In the genomic region with DNA sequence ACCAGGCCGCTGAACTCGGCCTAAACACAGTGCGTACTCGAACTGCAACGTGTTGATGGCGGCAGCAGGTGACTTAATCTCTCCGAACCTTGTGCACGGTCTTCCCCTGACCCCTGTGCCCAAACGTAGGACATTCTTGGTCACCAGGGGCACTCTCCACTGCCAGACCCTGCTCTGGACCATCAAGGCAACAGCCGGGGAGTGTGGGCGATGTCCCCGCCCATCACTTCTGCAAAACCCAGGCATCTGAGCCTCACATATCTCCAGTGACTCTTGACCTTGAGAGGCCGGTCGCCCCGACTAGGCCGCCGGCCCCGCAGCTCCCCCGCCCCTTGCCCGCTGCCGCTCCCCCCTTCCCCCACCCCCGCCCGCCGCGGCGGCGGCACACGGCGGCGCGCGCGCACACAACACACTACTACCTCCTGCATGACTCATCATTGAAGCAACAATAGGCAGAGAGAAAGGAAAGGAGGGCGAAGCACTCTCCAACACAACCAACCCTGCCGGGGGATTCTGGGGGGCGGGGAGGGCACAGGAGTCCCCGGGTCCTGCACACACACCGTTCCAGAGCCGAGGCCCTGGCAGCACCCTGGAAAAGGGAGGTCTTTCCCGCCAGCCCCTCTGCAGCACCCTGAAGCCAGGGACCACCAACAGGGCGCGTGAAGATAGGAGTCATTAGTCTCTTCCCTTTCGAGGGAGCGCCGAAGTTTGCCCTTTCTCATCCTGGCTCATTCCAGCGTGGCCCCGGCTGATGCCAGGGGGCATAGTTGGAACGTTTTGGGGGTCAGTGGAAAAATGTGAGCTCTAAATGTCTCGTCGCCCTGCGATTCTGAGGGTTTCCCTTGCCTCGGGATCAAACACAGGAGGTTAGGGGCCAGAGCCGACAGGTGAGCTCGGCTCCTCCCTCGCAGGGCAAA, we compare ENCODE assay signal across 8 cellular contexts. TPM values are rescaled to one million over a fixed set of nuclear protein-coding genes. Genes with fewer than 3 reads are reported as not detected.
A peak's percentile ranks its signal among the peaks of the same experiment; 100 is the strongest.
DNase-seq lines count a peak whose midpoint lies in the region; ATAC-seq and TF ChIP-seq lines count a peak whose summit lies in the region.

No MANE protein-coding gene starts in this region.

- peak overlapping the region; percentile 75 to 100 (median 96) for H3K4me3 ChIP-seq in esophagus muscularis mucosa
- H3K4me3 ChIP-seq in naive thymus-derived CD4-positive, alpha-beta T cell (ENCODE audit: low read length), result peak overlapping the region; percentile 94
- H3K4me3 ChIP-seq in thyroid gland (replicated peaks in 1 of 3), result peak overlapping the region; percentile 13 to 95 (median 35)

- POLR2A ChIA-PET in naive thymus-derived CD4-positive, alpha-beta T cell (lab: Charles Lee), result interaction anchor here (0.6 to 5.8 kb wide), 10 partner anchors 9 to 567 kb away, joined by 3 to 82 read pairs (median 4); a partner anchor contains a TSS

- no peaks in the 10 kb centered on the region for H3K27me3 ChIP-seq in esophagus muscularis mucosa
- no peaks in the 10 kb centered on the region for H3K27me3 ChIP-seq in naive thymus-derived CD4-positive, alpha-beta T cell (ENCODE audit: control insufficient read depth in 2 of 2, insufficient read depth in 2 of 2, low read length in 2 of 2)
- H3K27me3 ChIP-seq in thyroid gland, result no peaks in the 10 kb centered on the region

- no peak for TF ChIP-seq EP300 in esophagus muscularis mucosa (IDR thresholded peaks at IDR 0.05)

- peaks cover 48% of the 10 kb centered on the region for H3K4me1 Mint-ChIP-seq in activated T-helper 1 cell treated with anti-CD3 and anti-CD28 coated beads, Interleukin-12 subunit alpha, Interleukin-12 subunit beta, Interleukin-2, Interleukin-4 antibody, amounts not matched to agents 30 ng/mL and 10 ng/mL and 1 ng/mL, durations not matched to agents 14 hours and 24 hours and 36 hours (ENCODE audit: low read depth)
- H3K4me1 Mint-ChIP-seq in naive thymus-derived CD4-positive, alpha-beta T cell, result peaks cover 37 to 66% (median 48%) of the 10 kb centered on the region in 7 donors

- DNase-seq in SIG-M5 treated with dmso at 0.1 percent for 504 hours (lab: John Stamatoyannopoulos, UW; ENCODE audit: unreplicated experiment), result peak; percentile 79
- no peak for DNase-seq in SIG-M5 (lab: John Stamatoyannopoulos, UW)
- DNase-seq in OCI-M1 (lab: John Stamatoyannopoulos, UW), result peak; percentile 78
- DNase-seq in activated T-helper 1 cell treated with anti-CD3 and anti-CD28 coated beads, Interleukin-12 subunit alpha, Interleukin-12 subunit beta, Interleukin-2, Interleukin-4 antibody, amounts not matched to agents 30 ng/mL and 10 ng/mL and 1 ng/mL, durations not matched to agents 14 hours and 24 hours and 36 hours (ENCODE audit: low spot score), result peak; percentile 58
- DNase-seq in esophagus muscularis mucosa (ENCODE audit: extremely low spot score), result no peak
- peak in 8 of 9 donors; percentile 36 to 79 (median 49) for DNase-seq in naive thymus-derived CD4-positive, alpha-beta T cell
- peak; percentile 64 to 67 for DNase-seq in thyroid gland

- TF ChIP-seq POLR2A in esophagus muscularis mucosa (IDR thresholded peaks at IDR 0.05; ENCODE audit: low read depth) (no peak), thyroid gland (IDR thresholded peaks at IDR 0.05) (no peak)

- no peak for TF ChIP-seq CTCF in esophagus muscularis mucosa (IDR thresholded peaks at IDR 0.05)
- no peak for TF ChIP-seq CTCF in thyroid gland (IDR thresholded peaks at IDR 0.05)

- no peaks in the 10 kb centered on the region for H3K9me3 Mint-ChIP-seq in activated T-helper 1 cell treated with anti-CD3 and anti-CD28 coated beads, Interleukin-12 subunit alpha, Interleukin-12 subunit beta, Interleukin-2, Interleukin-4 antibody, amounts not matched to agents 30 ng/mL and 10 ng/mL and 1 ng/mL, durations not matched to agents 14 hours and 24 hours and 36 hours
- H3K9me3 Mint-ChIP-seq in naive thymus-derived CD4-positive, alpha-beta T cell, result peaks cover 0 to 12% (median 0%) of the 10 kb centered on the region in 11 donors

- intact Hi-C loops in activated T-helper 1 cell treated with anti-CD3 and anti-CD28 coated beads, Interleukin-12 subunit alpha, Interleukin-12 subunit beta, Interleukin-2, Interleukin-4 antibody, amounts not matched to agents 30 ng/mL and 10 ng/mL and 1 ng/mL, durations not matched to agents 14 hours and 24 hours and 36 hours (cut with micrococcal nuclease), result no loop called here
- intact Hi-C loops in esophagus muscularis mucosa (cut with DNase I) (no loop called here), thyroid gland (cut with DNase I) (no loop called here)
- intact Hi-C loops in naive thymus-derived CD4-positive, alpha-beta T cell (cut with micrococcal nuclease), result loop anchor here in 1 of 2 donors (1.0 kb wide), 1 partner anchor 96 kb away; a partner anchor contains a TSS

- no peaks in the 10 kb centered on the region for H3K27me3 Mint-ChIP-seq in activated T-helper 1 cell treated with anti-CD3 and anti-CD28 coated beads, Interleukin-12 subunit alpha, Interleukin-12 subunit beta, Interleukin-2, Interleukin-4 antibody, amounts not matched to agents 30 ng/mL and 10 ng/mL and 1 ng/mL, durations not matched to agents 14 hours and 24 hours and 36 hours (ENCODE audit: insufficient read depth)
- no peaks in the 10 kb centered on the region for H3K27me3 Mint-ChIP-seq in naive thymus-derived CD4-positive, alpha-beta T cell

- H3K4me1 ChIP-seq in esophagus muscularis mucosa, result peaks cover 67 to 76% (median 71%) of the 10 kb centered on the region in 4 donors
- H3K4me1 ChIP-seq in naive thymus-derived CD4-positive, alpha-beta T cell (ENCODE audit: control insufficient read depth in 2 of 2, insufficient read depth in 2 of 2, low read length in 2 of 2), result peaks cover 9 to 51% of the 10 kb centered on the region in 2 donors
- peaks cover 52 to 64% of the 10 kb centered on the region in 2 donors for H3K4me1 ChIP-seq in thyroid gland

- CTCF ChIA-PET in naive thymus-derived CD4-positive, alpha-beta T cell (lab: Charles Lee), result interaction anchor here (0.6 to 1.7 kb wide), 3 partner anchors 16 to 222 kb away, joined by 4 to 5 read pairs (median 4); no protein-coding TSS in a partner anchor

- peaks cover 0 to 4% (median 0%) of the 10 kb centered on the region in 4 donors for H3K36me3 ChIP-seq in esophagus muscularis mucosa
- H3K36me3 ChIP-seq in naive thymus-derived CD4-positive, alpha-beta T cell (ENCODE audit: control insufficient read depth in 2 of 3, insufficient read depth in 3 of 3, low read length in 3 of 3), result peaks cover 0 to 8% (median 0%) of the 10 kb centered on the region in 3 experiments
- H3K36me3 ChIP-seq in thyroid gland, result no peaks in the 10 kb centered on the region

- H3K9me3 ChIP-seq in esophagus muscularis mucosa, result no peaks in the 10 kb centered on the region
- no peaks in the 10 kb centered on the region for H3K9me3 ChIP-seq in naive thymus-derived CD4-positive, alpha-beta T cell (ENCODE audit: control insufficient read depth in 2 of 3, low read length in 3 of 3)
- H3K9me3 ChIP-seq in thyroid gland, result no peaks in the 10 kb centered on the region

- no peak for ATAC-seq in naive thymus-derived CD4-positive, alpha-beta T cell
- ATAC-seq in HG03442 (IDR thresholded peaks at IDR 0.05; ENCODE audit: unreplicated experiment), result no peak

- H3K36me3 Mint-ChIP-seq in activated T-helper 1 cell treated with anti-CD3 and anti-CD28 coated beads, Interleukin-12 subunit alpha, Interleukin-12 subunit beta, Interleukin-2, Interleukin-4 antibody, amounts not matched to agents 30 ng/mL and 10 ng/mL and 1 ng/mL, durations not matched to agents 14 hours and 24 hours and 36 hours (ENCODE audit: low read depth), result no peaks in the 10 kb centered on the region
- no peaks in the 10 kb centered on the region for H3K36me3 Mint-ChIP-seq in naive thymus-derived CD4-positive, alpha-beta T cell

- peak overlapping the region; percentile 95 for H3K27ac Mint-ChIP-seq in activated T-helper 1 cell treated with anti-CD3 and anti-CD28 coated beads, Interleukin-12 subunit alpha, Interleukin-12 subunit beta, Interleukin-2, Interleukin-4 antibody, amounts not matched to agents 30 ng/mL and 10 ng/mL and 1 ng/mL, durations not matched to agents 14 hours and 24 hours and 36 hours
- H3K27ac Mint-ChIP-seq in naive thymus-derived CD4-positive, alpha-beta T cell, result peak overlapping the region; percentile 86 to 100 (median 97)

- WGBS in esophagus muscularis mucosa, result 10% methylated on average over 44 of the region's 55 CpGs
- 24 to 34% methylated on average over 20 to 27 of the region's 55 CpGs for WGBS in thyroid gland, 2 donors

- H3K27ac ChIP-seq in esophagus muscularis mucosa (replicated peaks in 1 of 4), result peak overlapping the region; percentile 98 to 100 (median 100)
- peak overlapping the region; percentile 97 for H3K27ac ChIP-seq in naive thymus-derived CD4-positive, alpha-beta T cell (ENCODE audit: low read depth, low read length)
- peak overlapping the region; percentile 92 to 98 (median 95) for H3K27ac ChIP-seq in thyroid gland

- H3K4me3 Mint-ChIP-seq in activated T-helper 1 cell treated with anti-CD3 and anti-CD28 coated beads, Interleukin-12 subunit alpha, Interleukin-12 subunit beta, Interleukin-2, Interleukin-4 antibody, amounts not matched to agents 30 ng/mL and 10 ng/mL and 1 ng/mL, durations not matched to agents 14 hours and 24 hours and 36 hours, result peak overlapping the region; percentile 93
- H3K4me3 Mint-ChIP-seq in naive thymus-derived CD4-positive, alpha-beta T cell, result peak overlapping the region; percentile 83 to 100 (median 99)

RNA-seq across cellular contexts. Expression of a gene that starts 1.9 kb away (rescaled TPM):
- total RNA-seq in activated T-helper 1 cell treated with anti-CD3 and anti-CD28 coated beads, Interleukin-12 subunit alpha, Interleukin-12 subunit beta, Interleukin-2, Interleukin-4 antibody, amounts not matched to agents 30 ng/mL and 10 ng/mL and 1 ng/mL, durations not matched to agents 14 hours and 24 hours and 36 hours, result 31.5 and 35.9 TPM in 2 replicates
- total RNA-seq in esophagus muscularis mucosa, result 10 to 100 TPM; 10.8 to 17.4 (median 13.8) TPM
- 100 to 1,000 TPM in 1 of 5 experiments, 10 to 100 TPM in 4; 31.4 to 106 (median 55.5) TPM for total RNA-seq in naive thymus-derived CD4-positive, alpha-beta T cell
- 1 to 10 TPM in 1 of 2 donors, under 1 TPM in 1; 0.65 to 1.0 TPM for polyA plus RNA-seq in naive thymus-derived CD4-positive, alpha-beta T cell
- 10 to 100 TPM in 3 of 4 donors, 1 to 10 TPM in 1; 8.2 to 28.9 (median 10.9) TPM for total RNA-seq in thyroid gland

Comparison
In these comparisons a context has a peak if more than half of its experiments do, and no peak if none do; other contexts are left out.
1. DNase-seq: peak in SIG-M5 treated with dmso at 0.1 percent for 504 hours (single experiment), OCI-M1 (single experiment), activated T-helper 1 cell treated with anti-CD3 and anti-CD28 coated beads, Interleukin-12 subunit alpha, Interleukin-12 subunit beta, Interleukin-2, Interleukin-4 antibody, amounts not matched to agents 30 ng/mL and 10 ng/mL and 1 ng/mL, durations not matched to agents 14 hours and 24 hours and 36 hours (single experiment), naive thymus-derived CD4-positive, alpha-beta T cell (8 of 9) and thyroid gland (2 of 2); none in SIG-M5 (single experiment) and esophagus muscularis mucosa (single experiment).
2. H3K4me3 ChIP-seq: peak in every context shown above with its lines; median percentile 96 in esophagus muscularis mucosa; 94 in naive thymus-derived CD4-positive, alpha-beta T cell; 35 in thyroid gland.
3. Peak in every context shown above with its lines, with median percentiles within 50 percentile points of each other: H3K27ac ChIP-seq.